20 cellular contexts compared by ENCODE assay signal in genomic region chr2:128773641-128774319, GRCh38.
"Had no signal": no experiment of that assay in that cellular context is flagged by ENCODE, and none has a peak within 500 bp of the region (broad histone marks: within the 10 kb centered on the region; RNA-seq: fewer than 3 reads in every experiment).

No MANE protein-coding gene starts in this region.

- H3K27ac ChIP-seq: colonic mucosa, foreskin keratinocyte, prostate gland, thyroid gland had no signal

- H3K4me1 ChIP-seq: colonic mucosa, foreskin keratinocyte, prostate gland, thyroid gland had no signal

- H3K36me3 ChIP-seq: colonic mucosa, prostate gland, thyroid gland had no signal

- ATAC-seq: activated CD4-positive, alpha-beta T cell treated with anti-CD3 and anti-CD28 coated beads for 36 hours; activated T-helper 17 cell treated with anti-CD3 and anti-CD28 coated beads, Interleukin-2, amount 50 U/mL, for 72 hours; foreskin keratinocyte; stimulated activated naive B cell treated with anti-CD40 and anti-IgM and Interleukin-4, amounts not matched to agents 10 μg/mL and 1 μg/mL and 100 μg/mL, for 72 hours; WTC11 had no signal

- H3K4me3 ChIP-seq: colonic mucosa, prostate gland, thyroid gland had no signal

- H3K9me3 Mint-ChIP-seq: activated naive CD4-positive, alpha-beta T cell treated with anti-CD3 and anti-CD28 coated beads for 36 hours; activated T-helper 17 cell treated with anti-CD3 and anti-CD28 coated beads, Interleukin-2, amount 50 U/mL, for 72 hours; brain; nephron progenitor cell; stimulated activated naive B cell treated with anti-CD40 and anti-IgM and Interleukin-4, amounts not matched to agents 10 μg/mL and 1 μg/mL and 100 μg/mL, for 72 hours had no signal

- H3K27ac Mint-ChIP-seq: activated CD4-positive, alpha-beta T cell treated with anti-CD3 and anti-CD28 coated beads for 36 hours; activated naive CD4-positive, alpha-beta T cell treated with anti-CD3 and anti-CD28 coated beads for 36 hours; activated T-helper 17 cell treated with anti-CD3 and anti-CD28 coated beads, Interleukin-2, amount 50 U/mL, for 72 hours; brain; nephron progenitor cell; stimulated activated naive B cell treated with anti-CD40 and anti-IgM and Interleukin-4, amounts not matched to agents 10 μg/mL and 1 μg/mL and 100 μg/mL, for 72 hours; WTC11 had no signal

- H3K36me3 Mint-ChIP-seq: brain; stimulated activated naive B cell treated with anti-CD40 and anti-IgM and Interleukin-4, amounts not matched to agents 10 μg/mL and 1 μg/mL and 100 μg/mL, for 72 hours; WTC11 had no signal

- H3K4me1 Mint-ChIP-seq: activated CD4-positive, alpha-beta T cell treated with anti-CD3 and anti-CD28 coated beads for 36 hours; activated T-helper 17 cell treated with anti-CD3 and anti-CD28 coated beads, Interleukin-2, amount 50 U/mL, for 72 hours; stimulated activated naive B cell treated with anti-CD40 and anti-IgM and Interleukin-4, amounts not matched to agents 10 μg/mL and 1 μg/mL and 100 μg/mL, for 72 hours had no signal

- H3K27me3 Mint-ChIP-seq: activated CD4-positive, alpha-beta T cell treated with anti-CD3 and anti-CD28 coated beads for 36 hours; stimulated activated naive B cell treated with anti-CD40 and anti-IgM and Interleukin-4, amounts not matched to agents 10 μg/mL and 1 μg/mL and 100 μg/mL, for 72 hours had no signal

- H3K27me3 ChIP-seq: colonic mucosa, thyroid gland had no signal

- H3K9me3 ChIP-seq: colonic mucosa, prostate gland, thyroid gland had no signal

- DNase-seq: activated CD4-positive, alpha-beta T cell treated with anti-CD3 and anti-CD28 coated beads for 36 hours; activated CD4-positive, alpha-beta T cell treated with anti-CD3 and anti-CD28 coated beads, Interleukin-2, amount 50 U/mL, for 48 hours; activated naive CD4-positive, alpha-beta T cell treated with anti-CD3 and anti-CD28 coated beads for 36 hours; activated T-cell treated with anti-CD3 and anti-CD28 coated beads, Interleukin-2, amount 50 U/mL, for 1 hour; central memory CD4-positive, alpha-beta T cell; foreskin keratinocyte; glutamatergic neuron; hippocampal formation; left cardiac atrium; midbrain; nephron progenitor cell; nucleus accumbens; right cardiac atrium; stimulated activated naive B cell treated with anti-CD40 and anti-IgM and Interleukin-4, amounts not matched to agents 10 μg/mL and 1 μg/mL and 100 μg/mL, for 72 hours; thyroid gland had no signal

- H3K4me3 Mint-ChIP-seq: activated CD4-positive, alpha-beta T cell treated with anti-CD3 and anti-CD28 coated beads for 36 hours; activated naive CD4-positive, alpha-beta T cell treated with anti-CD3 and anti-CD28 coated beads for 36 hours; activated T-helper 17 cell treated with anti-CD3 and anti-CD28 coated beads, Interleukin-2, amount 50 U/mL, for 72 hours; brain; nephron progenitor cell; stimulated activated naive B cell treated with anti-CD40 and anti-IgM and Interleukin-4, amounts not matched to agents 10 μg/mL and 1 μg/mL and 100 μg/mL, for 72 hours; WTC11 had no signal
